In genomic region chrX:154532690-154533089, GRCh38 we compare ENCODE assay signal across 19 cellular contexts. TPM values are rescaled to one million over a fixed set of nuclear protein-coding genes. Genes with fewer than 3 reads are reported as not detected.
DNase-seq lines count a peak whose midpoint lies in the region; ATAC-seq, FAIRE-seq and TF ChIP-seq lines count a peak whose summit lies in the region.
"Had no signal": no experiment of that assay in that cellular context is flagged by ENCODE, and none has a peak within 500 bp of the region (broad histone marks: within the 10 kb centered on the region; RNA-seq: fewer than 3 reads in every experiment).

No MANE protein-coding gene starts in this region.

- H3K27me3 Mint-ChIP-seq in CD4-positive, CD25-positive, alpha-beta regulatory T cell, result no peaks in the 10 kb centered on the region
- H3K27me3 Mint-ChIP-seq in chondrocyte (ENCODE audit: low read depth), result no peaks in the 10 kb centered on the region
- no peaks in the 10 kb centered on the region for H3K27me3 Mint-ChIP-seq in stimulated activated memory B cell treated with anti-CD40 and anti-IgM and Interleukin-4, amounts not matched to agents 10 μg/mL and 1 μg/mL and 100 μg/mL, for 72 hours
- H3K27me3 Mint-ChIP-seq: CD4-positive, alpha-beta T cell had no signal

- BruUV-seq in PC-9 (replicated peaks; lab: Mats Ljungman, UMichigan), result TSS peak; percentile 63

- CTCF ChIA-PET in A549 (lab: Yijun Ruan, JAX) (interaction anchor here (0.6 to 6.4 kb wide), 6 partner anchors 9 to 1095 kb away, joined by 3 to 55 read pairs (median 4); partner anchors contain the start of gene FLNA), PC-9 (lab: Charles Lee) (interaction anchor here (0.6 to 1.3 kb wide), 2 partner anchors 42 to 159 kb away, joined by 3 to 9 read pairs; no protein-coding TSS in a partner anchor)

- TF ChIP-seq CTCF in A549 (IDR thresholded peaks at IDR 0.05) (no peak), PC-9 (conservative IDR thresholded peaks at IDR 0.05) (no peak), GM13976 (IDR thresholded peaks at IDR 0.05; ENCODE audit: borderline replicate concordance, control extremely low read depth, extremely low read depth, insufficient read depth, missing control alignments) (no peak), chondrocyte (IDR thresholded peaks at IDR 0.05) (no peak)

- peaks cover 2% of the 10 kb centered on the region for H3K36me3 ChIP-seq in CD4-positive, CD25-positive, alpha-beta regulatory T cell (ENCODE audit: control insufficient read depth, insufficient read depth, low read length)
- peaks cover 8% of the 10 kb centered on the region; the same call in 1 of the 2 replicates for H3K36me3 ChIP-seq in PC-9 (ENCODE audit: low read depth)

- peak overlapping the region in 1 of 3 donors; percentile 32 for H3K27ac Mint-ChIP-seq in CD4-positive, CD25-positive, alpha-beta regulatory T cell
- no peak overlapping the region for H3K27ac Mint-ChIP-seq in chondrocyte (ENCODE audit: unreplicated experiment)
- no peak overlapping the region for H3K27ac Mint-ChIP-seq in stimulated activated memory B cell treated with anti-CD40 and anti-IgM and Interleukin-4, amounts not matched to agents 10 μg/mL and 1 μg/mL and 100 μg/mL, for 72 hours
- H3K27ac Mint-ChIP-seq: CD4-positive, alpha-beta T cell had no signal

- WGBS in A549 (ENCODE audit: missing lambda C conversion rate), result 88% methylated on average over 8 of the region's 23 CpGs

- H3K9me3 ChIP-seq in A549 (no peaks in the 10 kb centered on the region), PC-9 (ENCODE audit: insufficient read depth, low read depth) (no peaks in the 10 kb centered on the region)
- no peaks in the 10 kb centered on the region for H3K9me3 ChIP-seq in CD4-positive, CD25-positive, alpha-beta regulatory T cell (ENCODE audit: control insufficient read depth in 2 of 2, low read length in 2 of 2)
- H3K9me3 ChIP-seq: BLaER1, HAP-1 had no signal

- H3K4me1 ChIP-seq in A549 (peaks cover 95% of the 10 kb centered on the region), PC-9 (replicated peaks; ENCODE audit: insufficient read depth) (peaks cover 3% of the 10 kb centered on the region; the same call in 1 of the 2 replicates)
- H3K4me1 ChIP-seq in CD4-positive, CD25-positive, alpha-beta regulatory T cell (ENCODE audit: control insufficient read depth, insufficient read depth, low read length, poor library complexity, severe bottlenecking), result peaks cover 6% of the 10 kb centered on the region
- H3K4me1 ChIP-seq: HAP-1 had no signal

- intact Hi-C loops in PC-9 (cut with micrococcal nuclease; ENCODE audit: unreplicated experiment), result loop anchor here (5.0 kb wide), 3 partner anchors 135 to 765 kb away; partner anchors contain the start of genes FLNA and RPL10

- H3K36me3 Mint-ChIP-seq in CD4-positive, CD25-positive, alpha-beta regulatory T cell, result peaks cover 4% of the 10 kb centered on the region
- peaks cover 6% of the 10 kb centered on the region for H3K36me3 Mint-ChIP-seq in chondrocyte (ENCODE audit: low read depth)
- H3K36me3 Mint-ChIP-seq in stimulated activated memory B cell treated with anti-CD40 and anti-IgM and Interleukin-4, amounts not matched to agents 10 μg/mL and 1 μg/mL and 100 μg/mL, for 72 hours, result peaks cover 24% of the 10 kb centered on the region

- TF ChIP-seq RAD21 in A549 (conservative IDR thresholded peaks at IDR 0.05 in 1 of 2, IDR thresholded peaks at IDR 0.05 in 1 of 2), result no peak

- no peak for TF ChIP-seq POLR2A in A549 (IDR thresholded peaks at IDR 0.05; ENCODE audit: low read length)

- no peak overlapping the region for H3K4me3 Mint-ChIP-seq in CD4-positive, CD25-positive, alpha-beta regulatory T cell
- no peak overlapping the region for H3K4me3 Mint-ChIP-seq in chondrocyte (ENCODE audit: unreplicated experiment)
- H3K4me3 Mint-ChIP-seq in stimulated activated memory B cell treated with anti-CD40 and anti-IgM and Interleukin-4, amounts not matched to agents 10 μg/mL and 1 μg/mL and 100 μg/mL, for 72 hours, result no peak overlapping the region
- H3K4me3 Mint-ChIP-seq: CD4-positive, alpha-beta T cell; CD8-positive, alpha-beta memory T cell had no signal

- peaks cover 81% of the 10 kb centered on the region for H3F3A ChIP-seq in PC-9 (ENCODE audit: insufficient read depth, low read depth)

- no peak for FAIRE-seq in A549 (lab: Jason Lieb, UNC)
- FAIRE-seq: H54 had no signal

- no peaks in the 10 kb centered on the region for H3K27me3 ChIP-seq in CD4-positive, CD25-positive, alpha-beta regulatory T cell (ENCODE audit: control insufficient read depth, insufficient read depth, low read length)
- no peaks in the 10 kb centered on the region for H3K27me3 ChIP-seq in PC-9 (ENCODE audit: insufficient read depth, low read depth)

- in situ Hi-C loops in GM13976 (cut with MboI; ENCODE audit: low sequenced_read_pairs, unreplicated experiment), result loop anchor here (25.0 kb wide), 1 partner anchor 520 kb away; the partner anchor contains the start of gene IRAK1

- H3K4me3 ChIP-seq in A549 (no peak overlapping the region), PC-9 (no peak overlapping the region)
- H3K4me3 ChIP-seq in CD4-positive, CD25-positive, alpha-beta regulatory T cell (ENCODE audit: low read depth, low read length), result no peak overlapping the region
- H3K4me3 ChIP-seq: BLaER1, HAP-1 had no signal

- peaks cover 34% of the 10 kb centered on the region for H3K79me2 ChIP-seq in PC-9 (ENCODE audit: low read depth)

- H3K9me2 ChIP-seq in PC-9 (ENCODE audit: insufficient read depth), result no peaks in the 10 kb centered on the region

- H3K27ac ChIP-seq in A549 (peak overlapping the region; percentile 98 to 100; a peak in 4 of 6 replicates), PC-9 (no peak overlapping the region)
- peak overlapping the region; percentile 14 for H3K27ac ChIP-seq in CD4-positive, CD25-positive, alpha-beta regulatory T cell (ENCODE audit: insufficient read depth, low read length, poor library complexity, severe bottlenecking)
- H3K27ac ChIP-seq: BLaER1, C4-2B had no signal

- peaks cover 0 to 13% (median 3%) of the 10 kb centered on the region in 4 donors for H3K4me1 Mint-ChIP-seq in CD4-positive, CD25-positive, alpha-beta regulatory T cell
- H3K4me1 Mint-ChIP-seq in chondrocyte (ENCODE audit: low read depth), result peaks cover 15% of the 10 kb centered on the region
- peaks cover 9% of the 10 kb centered on the region for H3K4me1 Mint-ChIP-seq in stimulated activated memory B cell treated with anti-CD40 and anti-IgM and Interleukin-4, amounts not matched to agents 10 μg/mL and 1 μg/mL and 100 μg/mL, for 72 hours

- POLR2A ChIA-PET in A549 (lab: Yijun Ruan, JAX) (no interaction called here), PC-9 (lab: Charles Lee; ENCODE audit: unreplicated experiment) (interaction anchor here (0.6 kb wide), 1 partner anchor 15 kb away, joined by 3 read pairs; the partner anchor contains the start of gene IKBKG)

- no peak for TF ChIP-seq EP300 in A549 (IDR thresholded peaks at IDR 0.05)

- H2AFZ ChIP-seq in PC-9, result no peak overlapping the region

- ATAC-seq in A549, result no peak
- no peak for ATAC-seq in CD4-positive, CD25-positive, alpha-beta regulatory T cell (ENCODE audit: low read depth in 2 of 2)
- no peak for ATAC-seq in stimulated activated memory B cell treated with anti-CD40 and anti-IgM and Interleukin-4, amounts not matched to agents 10 μg/mL and 1 μg/mL and 100 μg/mL, for 72 hours

- peak overlapping the region; percentile 90 for H3K4me2 ChIP-seq in A549
- H3K4me2 ChIP-seq in PC-9, result no peak overlapping the region
- H3K4me2 ChIP-seq: BLaER1 had no signal

- H4K20me1 ChIP-seq in PC-9 (ENCODE audit: insufficient read depth), result peaks cover 14% of the 10 kb centered on the region

- DNase-seq in A549 (ENCODE audit: low read depth in 1 of 2, low spot score in 1 of 2) (no peak), PC-9 (no peak), GM13976 (ENCODE audit: low spot score) (no peak), chondrocyte (ENCODE audit: low spot score) (no peak)
- no peak for DNase-seq in CD4-positive, CD25-positive, alpha-beta regulatory T cell
- DNase-seq: 8988T; Calu3; CD4-positive, alpha-beta T cell; CD8-positive, alpha-beta memory T cell; COR-L47; DMS53; DMS79 treated with DMSO at 0.1 percent for 48 hours; GF-D8; GOT3 had no signal

- H3K9me3 Mint-ChIP-seq in CD4-positive, CD25-positive, alpha-beta regulatory T cell, result peaks cover 0 to 2% (median 0%) of the 10 kb centered on the region in 7 donors
- no peaks in the 10 kb centered on the region for H3K9me3 Mint-ChIP-seq in chondrocyte (ENCODE audit: low read depth)
- no peaks in the 10 kb centered on the region for H3K9me3 Mint-ChIP-seq in stimulated activated memory B cell treated with anti-CD40 and anti-IgM and Interleukin-4, amounts not matched to agents 10 μg/mL and 1 μg/mL and 100 μg/mL, for 72 hours
- H3K9me3 Mint-ChIP-seq: CD4-positive, alpha-beta T cell; CD8-positive, alpha-beta memory T cell had no signal

RNA-seq across cellular contexts. Expression of gene G6PD, which starts 14.0 kb away (rescaled TPM):
- 692 and 774 TPM in 2 replicates for polyA plus RNA-seq in A549 (2011; rRNA removed)
- 1,222 and 1,527 TPM in 2 replicates for polyA plus RNA-seq in A549 (2012; cell fraction: cytosol; rRNA removed)
- polyA plus RNA-seq in A549 (2012; cell fraction: nucleus; rRNA removed), result 2,784 and 3,385 TPM in 2 replicates
- 1,409 to 1,481 TPM (median 1,465 TPM) in 3 replicates for polyA plus RNA-seq in A549 (2017; fragmentation: RNase III; extraction: RNeasy Plus Mini Kit Qiagen cat#74134 plus additional on column Dnase treatment)
- polyA minus RNA-seq in A549 (2011; rRNA and poly(A)+ RNA removed), result 756 and 969 TPM in 2 replicates
- 36.5 TPM for total RNA-seq in CD4-positive, CD25-positive, alpha-beta regulatory T cell
- 1 to 10 TPM; 2.3 to 5.2 (median 4.2) TPM for polyA plus RNA-seq in CD4-positive, CD25-positive, alpha-beta regulatory T cell
- 987 and 1,283 TPM in 2 replicates for total RNA-seq in PC-9 (2021)
- 63.9 to 165 TPM (median 67.6 TPM) in 3 replicates for total RNA-seq in chondrocyte

RNA-seq across cellular contexts. Expression of gene IKBKG, which starts 14.7 kb away (rescaled TPM):
- polyA plus RNA-seq in A549 (2011; rRNA removed), result 19.7 and 22.1 TPM in 2 replicates
- 38.7 and 46.2 TPM in 2 replicates for polyA plus RNA-seq in A549 (2012; cell fraction: cytosol; rRNA removed)
- polyA plus RNA-seq in A549 (2012; cell fraction: nucleus; rRNA removed), result 117 and 119 TPM in 2 replicates
- 33.4 to 38.8 TPM (median 34.2 TPM) in 3 replicates for polyA plus RNA-seq in A549 (2017; fragmentation: RNase III; extraction: RNeasy Plus Mini Kit Qiagen cat#74134 plus additional on column Dnase treatment)
- 9.9 and 14.9 TPM in 2 replicates for polyA minus RNA-seq in A549 (2011; rRNA and poly(A)+ RNA removed)
- 48.0 TPM for total RNA-seq in CD4-positive, CD25-positive, alpha-beta regulatory T cell
- 10 to 100 TPM; 27.9 to 39.6 (median 33.5) TPM for polyA plus RNA-seq in CD4-positive, CD25-positive, alpha-beta regulatory T cell
- total RNA-seq in PC-9 (2021), result 68.3 and 69.4 TPM in 2 replicates
- total RNA-seq in chondrocyte, result 21.6 to 28.3 TPM (median 22.4 TPM) in 3 replicates

RNA-seq across cellular contexts. Expression of gene FAM3A, which starts 16.7 kb away (rescaled TPM):
- polyA plus RNA-seq in A549 (2011; rRNA removed), result 18.6 and 21.7 TPM in 2 replicates
- polyA plus RNA-seq in A549 (2012; cell fraction: cytosol; rRNA removed), result 47.8 and 55.1 TPM in 2 replicates
- 93.9 and 105 TPM in 2 replicates for polyA plus RNA-seq in A549 (2012; cell fraction: nucleus; rRNA removed)
- 33.2 to 40.6 TPM (median 36.7 TPM) in 3 replicates for polyA plus RNA-seq in A549 (2017; fragmentation: RNase III; extraction: RNeasy Plus Mini Kit Qiagen cat#74134 plus additional on column Dnase treatment)
- polyA minus RNA-seq in A549 (2011; rRNA and poly(A)+ RNA removed), result 16.1 and 21.8 TPM in 2 replicates
- total RNA-seq in CD4-positive, CD25-positive, alpha-beta regulatory T cell, result 28.2 TPM
- polyA plus RNA-seq in CD4-positive, CD25-positive, alpha-beta regulatory T cell, result 10 to 100 TPM; 13.4 to 21.5 (median 19.0) TPM
- total RNA-seq in PC-9 (2021), result 60.3 and 69.3 TPM in 2 replicates
- total RNA-seq in chondrocyte, result 35.7 to 38.5 TPM (median 36.5 TPM) in 3 replicates

RNA-seq across cellular contexts. Expression of gene SLC10A3, which starts 42.3 kb away (rescaled TPM):
- polyA plus RNA-seq in A549 (2011; rRNA removed) (9.0 and 10.1 TPM in 2 replicates), A549 (2017; fragmentation: RNase III; extraction: RNeasy Plus Mini Kit Qiagen cat#74134 plus additional on column Dnase treatment) (19.3 to 24.1 TPM (median 21.7 TPM) in 3 replicates)
- polyA plus RNA-seq in A549 (2012; cell fraction: cytosol; rRNA removed), result 18.6 and 27.7 TPM in 2 replicates
- polyA plus RNA-seq in A549 (2012; cell fraction: nucleus; rRNA removed), result 15.8 and 20.0 TPM in 2 replicates
- polyA minus RNA-seq in A549 (2011; rRNA and poly(A)+ RNA removed), result 11.0 and 18.0 TPM in 2 replicates
- total RNA-seq in CD4-positive, CD25-positive, alpha-beta regulatory T cell, result 18.4 TPM
- 10 to 100 TPM; 32.8 to 40.2 (median 36.7) TPM for polyA plus RNA-seq in CD4-positive, CD25-positive, alpha-beta regulatory T cell
- total RNA-seq in PC-9 (2021) (38.3 and 54.9 TPM in 2 replicates), chondrocyte (26.8 to 28.9 TPM (median 28.9 TPM) in 3 replicates)

RNA-seq across cellular contexts. Expression of gene UBL4A, which starts 46.3 kb away (rescaled TPM):
- polyA plus RNA-seq in A549 (2011; rRNA removed) (26.4 and 30.8 TPM in 2 replicates), A549 (2017; fragmentation: RNase III; extraction: RNeasy Plus Mini Kit Qiagen cat#74134 plus additional on column Dnase treatment) (34.6 to 37.7 TPM (median 36.9 TPM) in 3 replicates)
- 41.9 and 51.0 TPM in 2 replicates for polyA plus RNA-seq in A549 (2012; cell fraction: cytosol; rRNA removed)
- 26.9 and 33.9 TPM in 2 replicates for polyA plus RNA-seq in A549 (2012; cell fraction: nucleus; rRNA removed)
- 34.8 and 35.5 TPM in 2 replicates for polyA minus RNA-seq in A549 (2011; rRNA and poly(A)+ RNA removed)
- total RNA-seq in CD4-positive, CD25-positive, alpha-beta regulatory T cell, result 12.5 TPM
- polyA plus RNA-seq in CD4-positive, CD25-positive, alpha-beta regulatory T cell, result 10 to 100 TPM; 51.8 to 59.5 (median 55.0) TPM
- total RNA-seq in PC-9 (2021) (80.7 and 81.6 TPM in 2 replicates), chondrocyte (20.8 to 21.2 TPM (median 20.8 TPM) in 3 replicates)
